Comparison of ENCODE assay signal across 25 cellular contexts in the genomic region with DNA sequence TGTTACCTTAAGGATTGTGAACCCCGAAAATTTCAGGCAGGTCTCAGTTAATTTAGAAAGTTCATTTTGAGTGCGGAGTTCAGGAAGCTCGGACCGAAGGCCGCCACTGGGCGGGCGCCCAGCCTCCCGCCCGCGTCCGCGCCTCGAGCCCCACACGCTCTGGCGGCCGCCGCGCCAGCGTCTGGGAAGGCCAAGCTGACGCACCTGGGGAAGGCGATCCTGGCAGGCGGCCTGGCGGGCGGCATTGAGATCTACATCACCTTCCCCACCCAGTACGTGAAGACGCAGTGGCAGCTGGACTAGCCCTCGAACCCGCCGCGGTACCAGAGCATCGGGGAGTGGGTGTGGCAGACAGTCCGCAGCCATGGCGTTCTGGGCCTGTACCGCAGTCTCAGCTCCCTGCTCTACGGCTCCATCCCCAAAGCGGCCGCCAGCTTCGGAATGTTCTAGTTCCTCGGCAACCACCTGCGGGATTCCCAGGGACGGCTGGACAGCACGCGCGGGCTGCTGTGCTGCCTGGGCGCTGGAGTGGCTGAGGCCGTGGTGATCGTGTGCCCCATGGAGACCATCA.
DNase-seq lines count a peak whose midpoint lies in the region; ATAC-seq and TF ChIP-seq lines count a peak whose summit lies in the region.
"Had no signal": no experiment of that assay in that cellular context is flagged by ENCODE, and none has a peak within 500 bp of the region (broad histone marks: within the 10 kb centered on the region; RNA-seq: fewer than 3 reads in every experiment).

No MANE protein-coding gene starts in this region.

- 36 to 44% (median 41%) methylated on average over 25 to 47 of the region's 47 CpGs for WGBS in heart left ventricle, 4 donors

- no peak for TF ChIP-seq POLR2A in heart left ventricle (IDR thresholded peaks at IDR 0.05)

- DNase-seq in heart left ventricle (no peak), Right ventricle myocardium superior (no peak), coronary artery (ENCODE audit: low spot score) (no peak), left kidney (ENCODE audit: low read depth, low spot score) (peak; percentile 41), thoracic aorta (ENCODE audit: low spot score) (no peak), NCI-H510A treated with DMSO at 0.1 percent for 48 hours (lab: John Stamatoyannopoulos, UW) (no peak), NCI-H69 (lab: John Stamatoyannopoulos, UW) (no peak)
- DNase-seq: 8988T; activated CD8-positive, alpha-beta T cell treated with anti-CD3 and anti-CD28 coated beads, Interleukin-2, amount 10 ng/mL, durations not matched to agents 7 days and 5 days; activated effector memory CD4-positive, alpha-beta T cell treated with Interleukin-2 at 50 U/mL for 16 hours; activated T-cell treated with anti-CD3 and anti-CD28 coated beads for 4 hours; AML-193; CD4-positive, alpha-beta memory T cell; GOT3; Karpas-422; left colon; MV-4-11; NCI-H146; NCI-H524; right lobe of liver; RPMI8226; stimulated activated naive CD8-positive, alpha-beta T cell treated with anti-CD3 and anti-CD28 coated beads, Interleukin-15, amount 100 ng/mL, for 72 hours had no signal

- peaks cover 0 to 4% (median 0%) of the 10 kb centered on the region in 12 donors for H3K4me1 ChIP-seq in heart left ventricle
- no peaks in the 10 kb centered on the region for H3K4me1 ChIP-seq in thoracic aorta (ENCODE audit: control insufficient read depth in 1 of 2, low read depth in 2 of 2)

- H3K27ac ChIP-seq in heart left ventricle (no peak overlapping the region), coronary artery (no peak overlapping the region), thoracic aorta (no peak overlapping the region)
- H3K27ac ChIP-seq: right lobe of liver, SK-N-MC had no signal

- peaks cover 0 to 4% (median 0%) of the 10 kb centered on the region in 9 donors for H3K27me3 ChIP-seq in heart left ventricle
- H3K27me3 ChIP-seq in thoracic aorta (replicated peaks; ENCODE audit: insufficient read depth), result no peaks in the 10 kb centered on the region
- H3K27me3 ChIP-seq: right lobe of liver had no signal

- ATAC-seq in heart left ventricle (peak in 2 of 4 donors; percentile 20 to 34), Right ventricle myocardium superior (ENCODE audit: poor library complexity) (no peak), thoracic aorta (ENCODE audit: insufficient number of reproducible peaks, low FRiP score, low read depth) (no peak), GM21360 (IDR thresholded peaks at IDR 0.05; ENCODE audit: unreplicated experiment) (no peak)
- ATAC-seq: activated CD8-positive, alpha-beta T cell treated with anti-CD3 and anti-CD28 coated beads, Interleukin-2, amount 10 ng/mL, durations not matched to agents 7 days and 5 days; left colon; naive thymus-derived CD8-positive, alpha-beta T cell; stimulated activated naive CD8-positive, alpha-beta T cell treated with anti-CD3 and anti-CD28 coated beads, Interleukin-15, amount 100 ng/mL, for 72 hours had no signal

- TF ChIP-seq CTCF in heart left ventricle (IDR thresholded peaks at IDR 0.05) (no peak), coronary artery (IDR thresholded peaks at IDR 0.05) (no peak), thoracic aorta (IDR thresholded peaks at IDR 0.05) (no peak)

- peak overlapping the region in 7 of 12 donors; percentile 9 to 46 (median 23) for H3K4me3 ChIP-seq in heart left ventricle
- H3K4me3 ChIP-seq in coronary artery, result peak overlapping the region; percentile 55
- peak overlapping the region; percentile 64 for H3K4me3 ChIP-seq in thoracic aorta
- H3K4me3 ChIP-seq: right lobe of liver, SK-N-MC had no signal

- H3K9me3 ChIP-seq in heart left ventricle, result no peaks in the 10 kb centered on the region
- no peaks in the 10 kb centered on the region for H3K9me3 ChIP-seq in thoracic aorta
- H3K9me3 ChIP-seq: right lobe of liver had no signal

- intact Hi-C loops in heart left ventricle (cut with DNase I), result loop anchor here in 5 of 10 donors (5.0 to 10.0 kb wide), 4 partner anchors 80 to 880 kb away; partner anchors contain the start of gene CCDC83 (in 2 of the 5)
- intact Hi-C loops in Right ventricle myocardium superior (cut with DNase I), result loop anchor here (5.0 kb wide), 1 partner anchor 358 kb away; no protein-coding TSS in a partner anchor

- no peaks in the 10 kb centered on the region for H3K36me3 ChIP-seq in heart left ventricle
- H3K36me3 ChIP-seq in thoracic aorta, result no peaks in the 10 kb centered on the region
- H3K36me3 ChIP-seq: right lobe of liver had no signal
